Comparison of ENCODE assay signal across 8 cellular contexts in the genomic region with DNA sequence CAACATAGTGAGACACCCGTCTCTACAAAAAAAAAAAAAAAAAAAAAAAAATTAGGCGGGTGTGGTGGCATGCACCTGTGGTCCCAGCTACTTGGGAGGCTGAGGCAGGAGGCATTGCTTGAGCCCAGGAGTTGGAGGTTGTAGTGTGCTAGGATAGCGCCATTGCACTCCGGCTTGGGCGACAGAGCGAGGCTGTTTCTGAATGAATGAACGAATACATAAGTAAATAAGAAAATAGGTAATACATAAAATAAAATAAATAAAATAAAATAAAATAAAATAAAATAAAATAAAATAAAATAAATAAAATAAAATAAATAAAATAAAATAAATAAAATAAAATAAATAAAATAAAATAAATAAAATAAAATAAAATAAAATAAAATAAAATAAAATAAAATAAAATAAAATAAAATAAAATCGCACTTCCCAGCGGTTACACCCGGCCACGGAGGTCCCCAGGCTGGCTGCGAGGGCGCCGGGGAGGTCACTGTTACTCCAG. TPM values are rescaled to one million over a fixed set of nuclear protein-coding genes. Genes with fewer than 3 reads are reported as not detected.
DNase-seq lines count a peak whose midpoint lies in the region; TF ChIP-seq lines count a peak whose summit lies in the region.
"Not testable (repeated sequence)": the region's sequence is repeated elsewhere in the genome, so short reads cannot be mapped to it uniquely, and the experiment has no call there.

No MANE protein-coding gene starts in this region.

- H2AFZ ChIP-seq in SK-N-SH (ENCODE audit: low read depth) = peak overlapping the region; percentile 90; the same call in 1 of the 2 replicates

- TF ChIP-seq POLR2A in testis (IDR thresholded peaks at IDR 0.05) = not testable (repeated sequence)

- H3K4me1 Mint-ChIP-seq in CD4-positive, alpha-beta memory T cell = peaks cover 5 to 26% (median 7%) of the 10 kb centered on the region in 4 donors

- DNase-seq in CD4-positive, alpha-beta memory T cell = peak in 1 of 5 donors; percentile 24
- DNase-seq in Jurkat, Clone E6-1 (ENCODE audit: low read depth, low spot score); SK-N-SH; epithelial cell of prostate (ENCODE audit: low read depth, low spot score); testis: not testable (repeated sequence)
- DNase-seq in adipocyte (ENCODE audit: low read depth) (peak; percentile 18), kidney tubule cell (ENCODE audit: low spot score) (peak; percentile 19)

- not testable (repeated sequence) for TF ChIP-seq RAD21 in SK-N-SH (IDR thresholded peaks at IDR 0.05; ENCODE audit: low read length)

- WGBS in SK-N-SH (ENCODE audit: low lambda C conversion rate) = 9% methylated on average over 14 of the region's 14 CpGs
- WGBS in testis, 2 donors = 12 to 13% methylated on average over 13 to 14 of the region's 14 CpGs

- not testable (repeated sequence) for H3K36me3 ChIP-seq in CD4-positive, alpha-beta memory T cell (ENCODE audit: insufficient read depth, low read length); testis (ENCODE audit: low read depth, missing control alignments)
- H3K36me3 ChIP-seq in SK-N-SH (replicated peaks in 1 of 2; ENCODE audit: control insufficient read depth in 1 of 2, insufficient read depth in 2 of 2, low read length in 1 of 2) (peaks cover 14 to 15% of the 10 kb centered on the region in 2 experiments), adipocyte (ENCODE audit: control insufficient read depth, insufficient read depth, low read length, severe bottlenecking) (peaks cover 18% of the 10 kb centered on the region), neutrophil (peaks cover 18% of the 10 kb centered on the region)

- peak overlapping the region; percentile 77 to 97 (median 89) for H3K27ac Mint-ChIP-seq in CD4-positive, alpha-beta memory T cell

- H3K9ac ChIP-seq in SK-N-SH (peak overlapping the region; percentile 88; the same call in 1 of the 2 replicates), adipocyte (ENCODE audit: low read length) (peak overlapping the region; percentile 95)

- not testable (repeated sequence) for H3K9me3 Mint-ChIP-seq in CD4-positive, alpha-beta memory T cell

- CTCF ChIA-PET in CD4-positive, alpha-beta memory T cell (lab: Charles Lee; ENCODE audit: partially characterized antibody) = interaction anchor here (1.2 to 3.6 kb wide), 5 partner anchors 11 to 65 kb away, joined by 3 to 17 read pairs (median 10); a partner anchor contains a TSS
- CTCF ChIA-PET in SK-N-SH (lab: Yijun Ruan, JAX) = interaction anchor here (1.2 to 9.7 kb wide), 4 partner anchors 9 to 67 kb away, joined by 5 to 85 read pairs (median 46); a partner anchor contains a TSS

- not testable (repeated sequence) for H3K9me3 ChIP-seq in CD4-positive, alpha-beta memory T cell (ENCODE audit: control insufficient read depth in 1 of 2, low read length in 2 of 2); SK-N-SH; adipocyte (ENCODE audit: control insufficient read depth, low read length); neutrophil; testis

- TF ChIP-seq EP300 in SK-N-SH (IDR thresholded peaks at IDR 0.05; ENCODE audit: borderline replicate concordance in 1 of 2, low read depth in 1 of 2, low read length in 1 of 2) = not testable (repeated sequence)

- not testable (repeated sequence) for TF ChIP-seq CTCF in SK-N-SH (IDR thresholded peaks at IDR 0.05); neutrophil (IDR thresholded peaks at IDR 0.05); testis (IDR thresholded peaks at IDR 0.05)

- not testable (repeated sequence) for H4K20me1 ChIP-seq in SK-N-SH (ENCODE audit: insufficient read depth)

- H3K4me3 ChIP-seq in CD4-positive, alpha-beta memory T cell (ENCODE audit: low read length in 2 of 2) = peak overlapping the region in 1 of 2 donors; percentile 79
- H3K4me3 ChIP-seq in Jurkat, Clone E6-1 (ENCODE audit: low read length) = peak overlapping the region; percentile 78
- H3K4me3 ChIP-seq in SK-N-SH (ENCODE audit: low read depth in 2 of 2, low read length in 1 of 2) = peak overlapping the region; percentile 62 to 87
- peak overlapping the region; percentile 87 for H3K4me3 ChIP-seq in adipocyte (ENCODE audit: low read length)
- H3K4me3 ChIP-seq in neutrophil (ENCODE audit: low read depth in 1 of 2, low read length in 1 of 2) = peak overlapping the region; percentile 62 to 69
- H3K4me3 ChIP-seq in testis = peak overlapping the region; percentile 70 to 77

- H3K27me3 ChIP-seq in CD4-positive, alpha-beta memory T cell (ENCODE audit: insufficient read depth, low read length); SK-N-SH (ENCODE audit: insufficient read depth); adipocyte (replicated peaks; ENCODE audit: control insufficient read depth, insufficient read depth, low read length); neutrophil; testis: not testable (repeated sequence)

- peaks cover 13% of the 10 kb centered on the region; the same call in 1 of the 2 replicates for H3K79me2 ChIP-seq in SK-N-SH (ENCODE audit: insufficient read depth)

- H3K27ac ChIP-seq in CD4-positive, alpha-beta memory T cell (ENCODE audit: low read depth, low read length) = peak overlapping the region; percentile 84
- H3K27ac ChIP-seq in SK-N-SH (ENCODE audit: low read depth in 2 of 2, low read length in 1 of 2) (peak overlapping the region; percentile 80 to 89; a peak in 2 of 4 replicates), epithelial cell of prostate (peak overlapping the region; percentile 78), neutrophil (peak overlapping the region; percentile 77), testis (peak overlapping the region; percentile 79 to 95)

- POLR2A ChIA-PET in CD4-positive, alpha-beta memory T cell (lab: Charles Lee; ENCODE audit: partially characterized antibody) = interaction anchor here (1.0 to 2.1 kb wide), 5 partner anchors 9 to 129 kb away, joined by 3 to 33 read pairs (median 3); a partner anchor contains a TSS
- POLR2A ChIA-PET in SK-N-SH (lab: Yijun Ruan, JAX) = interaction anchor here (0.9 to 2.7 kb wide), 2 partner anchors 12 to 61 kb away, joined by 3 to 16 read pairs; a partner anchor contains a TSS

- H3K4me2 ChIP-seq in SK-N-SH = peak overlapping the region; percentile 76

- intact Hi-C loops in CD4-positive, alpha-beta memory T cell (cut with micrococcal nuclease) = loop anchor here (1.0 kb wide), 1 partner anchor 13 kb away; a partner anchor contains a TSS
- intact Hi-C loops in testis (cut with DNase I; ENCODE audit: low total_unique reads) = not testable (repeated sequence)

- not testable (repeated sequence) for H3K9me2 ChIP-seq in SK-N-SH

- peaks cover 27% of the 10 kb centered on the region for H3F3A ChIP-seq in SK-N-SH (replicated peaks; ENCODE audit: insufficient read depth)

- not testable (repeated sequence) for H3K27me3 Mint-ChIP-seq in CD4-positive, alpha-beta memory T cell

- H3K36me3 Mint-ChIP-seq in CD4-positive, alpha-beta memory T cell = peaks cover 21 to 22% of the 10 kb centered on the region in 2 donors

- peak overlapping the region; percentile 61 to 94 (median 88) for H3K4me3 Mint-ChIP-seq in CD4-positive, alpha-beta memory T cell

- peaks cover 12% of the 10 kb centered on the region for H3K4me1 ChIP-seq in CD4-positive, alpha-beta memory T cell (ENCODE audit: insufficient read depth, low read length)
- not testable (repeated sequence) for H3K4me1 ChIP-seq in SK-N-SH (ENCODE audit: control insufficient read depth in 1 of 2, insufficient read depth in 2 of 2, low read depth in 1 of 2, low read length in 1 of 2); adipocyte (ENCODE audit: control insufficient read depth, insufficient read depth, low read length); neutrophil (ENCODE audit: control insufficient read depth in 1 of 2, insufficient read depth in 1 of 2, low read depth in 1 of 2, low read length in 1 of 2)
- H3K4me1 ChIP-seq in testis = peaks cover 11% of the 10 kb centered on the region

RNA-seq across cellular contexts. Expression of a gene that starts 0.3 kb away (rescaled TPM):
- 10 to 100 TPM; 31.6 to 31.9 TPM for total RNA-seq in CD4-positive, alpha-beta memory T cell
- 10 to 100 TPM; 52.2 to 80.8 TPM for polyA plus RNA-seq in CD4-positive, alpha-beta memory T cell
- polyA plus RNA-seq in Jurkat, Clone E6-1 (2012; ENCODE audit: insufficient read depth, insufficient read length) = 115 TPM
- polyA plus RNA-seq in SK-N-SH (2012; rRNA removed) = 169 and 178 TPM in 2 replicates
- 151 and 174 TPM in 2 replicates for polyA plus RNA-seq in SK-N-SH (2012; cell fraction: cytosol; rRNA removed)
- polyA plus RNA-seq in SK-N-SH (2012; cell fraction: nucleus; rRNA removed) = 96.9 and 98.5 TPM in 2 replicates
- 10 to 100 TPM; 59.4 to 75.8 TPM for total RNA-seq in testis
- 77.7 TPM for polyA plus RNA-seq in testis (ENCODE audit: insufficient read depth, low read depth, low replicate concordance)

RNA-seq across cellular contexts. Expression of a gene that starts 12.9 kb away (rescaled TPM):
- total RNA-seq in CD4-positive, alpha-beta memory T cell = 10 to 100 TPM; 56.6 to 62.1 TPM
- 10 to 100 TPM; 25.4 to 37.5 TPM for polyA plus RNA-seq in CD4-positive, alpha-beta memory T cell
- 85.1 TPM for polyA plus RNA-seq in Jurkat, Clone E6-1 (2012; ENCODE audit: insufficient read depth, insufficient read length)
- polyA plus RNA-seq in SK-N-SH (2012; rRNA removed) (31.3 and 39.1 TPM in 2 replicates), testis (ENCODE audit: insufficient read depth, low read depth, low replicate concordance) (23.6 TPM)
- 23.3 and 29.6 TPM in 2 replicates for polyA plus RNA-seq in SK-N-SH (2012; cell fraction: cytosol; rRNA removed)
- polyA plus RNA-seq in SK-N-SH (2012; cell fraction: nucleus; rRNA removed) = 45.0 and 62.8 TPM in 2 replicates
- total RNA-seq in testis = 10 to 100 TPM; 31.5 to 41.5 TPM

RNA-seq across cellular contexts. Expression of a gene that starts 25.7 kb away (rescaled TPM):
- total RNA-seq in CD4-positive, alpha-beta memory T cell = under 1 TPM; 0.47 to 0.81 TPM
- polyA plus RNA-seq in CD4-positive, alpha-beta memory T cell = under 1 TPM; 0.04 to 0.10 TPM
- polyA plus RNA-seq in Jurkat, Clone E6-1 (2012; ENCODE audit: insufficient read depth, insufficient read length) = 0.54 TPM
- polyA plus RNA-seq in SK-N-SH (2012; rRNA removed) = 0.03 and 0.06 TPM in 2 replicates
- polyA plus RNA-seq in SK-N-SH (2012; cell fraction: cytosol; rRNA removed) = 0.03 and 0.04 TPM in 2 replicates
- polyA plus RNA-seq in SK-N-SH (2012; cell fraction: nucleus; rRNA removed) = 0.15 and 0.27 TPM in 2 replicates
- total RNA-seq in testis = 1 to 10 TPM; 1.1 to 1.9 TPM
- polyA plus RNA-seq in testis (ENCODE audit: insufficient read depth, low read depth, low replicate concordance) = 0.34 TPM

RNA-seq across cellular contexts. Expression of a gene that starts 38.5 kb away (rescaled TPM):
- 1 to 10 TPM; 2.0 to 2.2 TPM for total RNA-seq in CD4-positive, alpha-beta memory T cell
- polyA plus RNA-seq in CD4-positive, alpha-beta memory T cell = 1 to 10 TPM in 1 of 2 donors, under 1 TPM in 1; 0.34 to 1.9 TPM
- 4.1 TPM for polyA plus RNA-seq in Jurkat, Clone E6-1 (2012; ENCODE audit: insufficient read depth, insufficient read length)
- polyA plus RNA-seq in SK-N-SH (2012; rRNA removed) (15.9 and 17.6 TPM in 2 replicates), testis (ENCODE audit: insufficient read depth, low read depth, low replicate concordance) (9.4 TPM)
- polyA plus RNA-seq in SK-N-SH (2012; cell fraction: cytosol; rRNA removed) = 8.4 and 15.2 TPM in 2 replicates
- polyA plus RNA-seq in SK-N-SH (2012; cell fraction: nucleus; rRNA removed) = 7.8 and 8.3 TPM in 2 replicates
- 1 to 10 TPM; 8.7 to 8.8 TPM for total RNA-seq in testis
